8 cellular contexts compared by ENCODE assay signal in genomic region chr15:84421513-84422181, GRCh38.
A peak's percentile ranks its signal among the peaks of the same experiment; 100 is the strongest.
DNase-seq lines count a peak whose midpoint lies in the region; ATAC-seq and TF ChIP-seq lines count a peak whose summit lies in the region.
"Not testable (repeated sequence)": the region's sequence is repeated elsewhere in the genome, so short reads cannot be mapped to it uniquely, and the experiment has no call there.

No MANE protein-coding gene starts in this region.

- peak overlapping the region; percentile 62; the same call in 1 of the 2 replicates for H2AFZ ChIP-seq in GM23248

- not testable (repeated sequence) for H3K79me2 ChIP-seq in GM23248 (ENCODE audit: insufficient read depth)

- not testable (repeated sequence) for ATAC-seq in activated B cell treated with CpG ODN at 0.5 μM for 24 hours (ENCODE audit: low read depth); aorta (ENCODE audit: low FRiP score)

- in situ Hi-C loops in GM23248 (cut with MboI) = not testable (repeated sequence)

- intact Hi-C loops in activated B cell treated with CpG ODN at 0.5 μM for 24 hours (cut with micrococcal nuclease); colonic mucosa (cut with DNase I); cardiac septum (cut with DNase I); aorta (cut with DNase I): not testable (repeated sequence)

- H3K4me1 ChIP-seq in GM23248 (ENCODE audit: insufficient read depth); colonic mucosa; aorta (ENCODE audit: control insufficient read depth in 1 of 2, insufficient read depth in 2 of 2, low read length in 2 of 2): not testable (repeated sequence)

- not testable (repeated sequence) for H3K36me3 Mint-ChIP-seq in activated B cell treated with CpG ODN at 0.5 μM for 24 hours (ENCODE audit: low read depth)

- not testable (repeated sequence) for H3K27me3 Mint-ChIP-seq in activated B cell treated with CpG ODN at 0.5 μM for 24 hours

- H3K27ac Mint-ChIP-seq in activated B cell treated with CpG ODN at 0.5 μM for 24 hours = not testable (repeated sequence)

- not testable (repeated sequence) for H3K27me3 ChIP-seq in GM23248 (replicated peaks; ENCODE audit: insufficient read depth); colonic mucosa; aorta (ENCODE audit: control insufficient read depth in 1 of 2, insufficient read depth in 2 of 2, low read length in 1 of 2)

- H3K4me3 Mint-ChIP-seq in activated B cell treated with CpG ODN at 0.5 μM for 24 hours = not testable (repeated sequence)

- WGBS in GM23248 (ENCODE audit: low coverage in 1 of 2, low lambda C conversion rate in 2 of 2, missing lambda C conversion rate in 2 of 2), 2 experiments = no CpG with 5 or more reads among the region's 55 CpGs
- 0% methylated on average over 2 to 8 of the region's 55 CpGs for WGBS in aorta, 2 donors

- CTCF ChIA-PET in activated B cell treated with CpG ODN at 0.5 μM for 24 hours (lab: Charles Lee) = not testable (repeated sequence)

- H3F3A ChIP-seq in GM23248 (ENCODE audit: insufficient read depth) = not testable (repeated sequence)

- DNase-seq in GM23248 = not testable (repeated sequence)
- DNase-seq in activated B cell treated with CpG ODN at 0.5 μM for 24 hours (peak; percentile 9), colonic mucosa (peak; percentile 17), cardiac septum (ENCODE audit: low spot score) (peak; percentile 14), mucosa of gallbladder (ENCODE audit: low spot score) (peak; percentile 9), aorta (peak; percentile 12 to 65)
- DNase-seq in activated naive CD4-positive, alpha-beta T cell treated with Interleukin-2 at 50 U/mL for 16 hours = peak; percentile 14

- not testable (repeated sequence) for H3K4me1 Mint-ChIP-seq in activated B cell treated with CpG ODN at 0.5 μM for 24 hours

- not testable (repeated sequence) for H3K9me3 Mint-ChIP-seq in activated B cell treated with CpG ODN at 0.5 μM for 24 hours

- not testable (repeated sequence) for H3K9me3 ChIP-seq in GM23248 (ENCODE audit: low read depth); colonic mucosa; aorta (ENCODE audit: control insufficient read depth, low read length)

- peak overlapping the region; percentile 37; the same call in 1 of the 2 replicates for H3K27ac ChIP-seq in GM23248
- H3K27ac ChIP-seq in colonic mucosa; aorta (ENCODE audit: low read depth in 1 of 2, low read length in 2 of 2): not testable (repeated sequence)
- H3K27ac ChIP-seq in skin epidermis = peak overlapping the region in 7 of 21 experiments; percentile 50 to 86 (median 68)

- POLR2A ChIA-PET in activated B cell treated with CpG ODN at 0.5 μM for 24 hours (lab: Charles Lee) = not testable (repeated sequence)

- TF ChIP-seq CTCF in activated B cell treated with CpG ODN at 0.5 μM for 24 hours (IDR thresholded peaks at IDR 0.05); colonic mucosa (IDR thresholded peaks at IDR 0.05): not testable (repeated sequence)

- peak overlapping the region; percentile 73 for H3K9ac ChIP-seq in GM23248
- not testable (repeated sequence) for H3K9ac ChIP-seq in colonic mucosa (ENCODE audit: low read depth in 2 of 2, low read length in 2 of 2)

- peak overlapping the region; percentile 12 for H3K4me2 ChIP-seq in GM23248 (ENCODE audit: unreplicated experiment)

- H4K20me1 ChIP-seq in GM23248 (ENCODE audit: insufficient read depth) = not testable (repeated sequence)

- peak overlapping the region; percentile 48 for H3K4me3 ChIP-seq in GM23248
- H3K4me3 ChIP-seq in colonic mucosa; aorta (ENCODE audit: low read length in 2 of 2): not testable (repeated sequence)
- peak overlapping the region in 4 of 7 experiments; percentile 18 to 34 (median 26) for H3K4me3 ChIP-seq in skin epidermis

- H3K9me2 ChIP-seq in GM23248 (ENCODE audit: insufficient read depth) = not testable (repeated sequence)

- not testable (repeated sequence) for H3K36me3 ChIP-seq in GM23248 (ENCODE audit: low read depth); colonic mucosa; aorta (ENCODE audit: control insufficient read depth in 1 of 2, insufficient read depth in 2 of 2, low read length in 1 of 2)
